In genomic region chrX:76957485-76957884, GRCh38 we compare ENCODE assay signal across 7 cellular contexts.
"Had no signal": no experiment of that assay in that cellular context is flagged by ENCODE, and none has a peak within 500 bp of the region (broad histone marks: within the 10 kb centered on the region; RNA-seq: fewer than 3 reads in every experiment).

No MANE protein-coding gene starts in this region.

- H2AFZ ChIP-seq: GM23248, GM23338 had no signal

- H3K27ac ChIP-seq: GM23248 had no signal

- H3K4me2 ChIP-seq: GM23338 had no signal

- H3K4me3 ChIP-seq: GM23248, GM23338 had no signal

- DNase-seq: GM23248, GOT3, H7, H9, HCEC 1CT, HFFc6 had no signal
